In genomic region chr22:31378123-31378522, GRCh38 we compare ENCODE assay signal across 1 cellular context.
TF ChIP-seq lines count a peak whose summit lies in the region.

No MANE protein-coding gene starts in this region.

TF ChIP-seq in GM23338, 12 proteins besides CTCF, POLR2A, EP300 and RAD21:
- no peak for TF ChIP-seq NANOG (IDR thresholded peaks at IDR 0.05; ENCODE audit: borderline replicate concordance)
- TF ChIP-seq EZH2 (IDR thresholded peaks at IDR 0.05; ENCODE audit: low read depth, unreplicated experiment), result no peak
- TF ChIP-seq ZNF114 (CRISPR knock-in tag; IDR thresholded peaks at IDR 0.05), result no peak
- no peak for TF ChIP-seq ZNF331 (CRISPR knock-in tag; IDR thresholded peaks at IDR 0.05; ENCODE audit: low read depth)
TF ChIP-seq in GM23338: peak in this region for 0.
